In genomic region chr1:25099343-25099951, GRCh38 we compare ENCODE assay signal across 8 cellular contexts.
DNase-seq lines count a peak whose midpoint lies in the region; ATAC-seq and TF ChIP-seq lines count a peak whose summit lies in the region.

No MANE protein-coding gene starts in this region.

- TF ChIP-seq CTCF in mesothelial cell of epicardium (IDR thresholded peaks at IDR 0.05; ENCODE audit: unreplicated experiment), result no peak

- no peak overlapping the region for H3K27ac Mint-ChIP-seq in mesothelial cell of epicardium

- peaks cover 42% of the 10 kb centered on the region for H3K27me3 Mint-ChIP-seq in mesothelial cell of epicardium (ENCODE audit: low read depth)

- peaks cover 3% of the 10 kb centered on the region for H3K4me1 Mint-ChIP-seq in mesothelial cell of epicardium

- ATAC-seq in HG03460 (IDR thresholded peaks at IDR 0.05; ENCODE audit: unreplicated experiment), result peak; percentile 37

- H3K4me3 Mint-ChIP-seq in mesothelial cell of epicardium, result no peak overlapping the region

- H3K9me3 Mint-ChIP-seq in mesothelial cell of epicardium, result peaks cover 6% of the 10 kb centered on the region

- DNase-seq in CD1c-positive myeloid dendritic cell (ENCODE audit: extremely low spot score), result peak; percentile 70
- DNase-seq in SK-N-DZ (ENCODE audit: low spot score), result peak; percentile 51
- peak; percentile 26 to 34 for DNase-seq in hippocampal formation (lab: John Stamatoyannopoulos, UW)
- DNase-seq in NCI-H1436 treated with DMSO at 0.1 percent for 48 hours (lab: John Stamatoyannopoulos, UW), result no peak
- DNase-seq in stimulated activated CD4-positive, alpha-beta T cell treated with anti-CD3 and anti-CD28 coated beads, Interleukin-2, amount 100 ng/mL, for 48 hours, result no peak
- no peak for DNase-seq in mesothelial cell of epicardium (ENCODE audit: low spot score in 2 of 2, unreplicated experiment in 2 of 2)
- no peak for DNase-seq in epidermal melanocyte (ENCODE audit: insufficient read length, low spot score)

- H3K36me3 Mint-ChIP-seq in mesothelial cell of epicardium, result no peaks in the 10 kb centered on the region

Comparison
In these comparisons a context has a peak if more than half of its experiments do, and no peak if none do; other contexts are left out.
1. DNase-seq: peak in CD1c-positive myeloid dendritic cell (single experiment), SK-N-DZ (single experiment) and hippocampal formation (2 of 2); none in NCI-H1436 treated with DMSO at 0.1 percent for 48 hours (single experiment), stimulated activated CD4-positive, alpha-beta T cell treated with anti-CD3 and anti-CD28 coated beads, Interleukin-2, amount 100 ng/mL, for 48 hours (0 of 2), mesothelial cell of epicardium (0 of 2) and epidermal melanocyte (single experiment).